In the genomic region with DNA sequence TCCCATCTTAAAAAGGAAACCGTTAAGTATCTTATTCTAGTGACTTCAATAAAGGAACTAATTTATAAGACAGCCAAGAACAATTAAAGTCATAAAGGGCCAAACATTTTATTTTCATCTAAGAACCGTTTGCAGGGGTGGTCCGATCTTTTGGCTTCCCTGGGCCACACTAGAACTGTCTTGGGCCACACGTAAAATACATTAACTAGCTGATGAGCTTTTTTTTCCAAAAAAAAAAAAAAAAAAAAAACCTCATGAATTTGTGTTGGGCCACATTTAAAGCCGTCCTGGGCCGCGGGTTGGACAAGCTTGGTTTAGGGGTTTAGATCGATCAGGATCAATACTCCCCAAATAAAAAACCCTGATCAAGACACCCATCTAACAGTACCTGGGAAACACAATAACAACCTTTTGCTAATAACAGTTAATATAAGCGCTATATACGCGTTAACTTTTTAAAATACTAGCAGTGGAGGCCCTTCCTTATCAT, we compare ENCODE assay signal across 8 cellular contexts. TPM values are rescaled to one million over a fixed set of nuclear protein-coding genes. Genes with fewer than 3 reads are reported as not detected.
DNase-seq lines count a peak whose midpoint lies in the region; ATAC-seq, FAIRE-seq and TF ChIP-seq lines count a peak whose summit lies in the region.

No MANE protein-coding gene starts in this region.

- CTCF ChIA-PET in mammary epithelial cell (lab: Charles Lee; ENCODE audit: low non-redundant PET) = no interaction called here

- H3K27ac ChIP-seq in mammary epithelial cell (ENCODE audit: insufficient read depth, low read depth, low read length) (peak overlapping the region; percentile 96), mucosa of rectum (ENCODE audit: low read depth in 2 of 2, low read length in 2 of 2) (peak overlapping the region; percentile 91 to 94)

- TSS peak; percentile 20 for BruUV-seq in mammary epithelial cell (replicated peaks; lab: Mats Ljungman, UMichigan)

- H3K9ac ChIP-seq in mammary epithelial cell (ENCODE audit: insufficient read depth, low read length) (peak overlapping the region; percentile 97), mucosa of rectum (ENCODE audit: low read depth in 1 of 2, low read length in 2 of 2) (peak overlapping the region; percentile 60 to 82)

- H3K4me3 Mint-ChIP-seq in stimulated activated naive CD8-positive, alpha-beta T cell treated with anti-CD3 and anti-CD28 coated beads, Interleukin-15, Interleukin-2, amounts not matched to agents 100 ng/mL and 50 ng/mL, for 24 hours = peak overlapping the region; percentile 97

- no peak for TF ChIP-seq POLR2A in H54 (IDR thresholded peaks at IDR 0.05; ENCODE audit: low read depth, low read length)

- no peak for DNase-seq in stimulated activated naive CD8-positive, alpha-beta T cell treated with anti-CD3 and anti-CD28 coated beads, Interleukin-15, Interleukin-2, amounts not matched to agents 100 U/mL and 50 U/mL, for 24 hours
- DNase-seq in mammary epithelial cell (no peak), occipital lobe (lab: John Stamatoyannopoulos, UW) (no peak), H54 (ENCODE audit: insufficient read length, low spot score) (no peak)
- no peak for DNase-seq in effector CD4-positive, alpha-beta T cell

- H2AFZ ChIP-seq in mammary epithelial cell (ENCODE audit: low read depth, low read length) = peak overlapping the region; percentile 87

- H3K4me1 ChIP-seq in mammary epithelial cell (ENCODE audit: insufficient read depth, low read length) (peaks cover 14% of the 10 kb centered on the region), mucosa of rectum (ENCODE audit: control insufficient read depth in 2 of 2, insufficient read depth in 2 of 2, low read length in 2 of 2) (peaks cover 7 to 13% of the 10 kb centered on the region in 2 donors)

- H3K27me3 ChIP-seq in mammary epithelial cell (ENCODE audit: insufficient read depth, low read length) (no peaks in the 10 kb centered on the region), mucosa of rectum (ENCODE audit: control insufficient read depth in 2 of 2, insufficient read depth in 2 of 2, low read length in 2 of 2) (no peaks in the 10 kb centered on the region)

- peaks cover 61% of the 10 kb centered on the region for H3K79me2 ChIP-seq in mammary epithelial cell (ENCODE audit: insufficient read depth, low read length)

- no peaks in the 10 kb centered on the region for H3K27me3 Mint-ChIP-seq in stimulated activated naive CD8-positive, alpha-beta T cell treated with anti-CD3 and anti-CD28 coated beads, Interleukin-15, Interleukin-2, amounts not matched to agents 100 ng/mL and 50 ng/mL, for 24 hours

- peaks cover 3% of the 10 kb centered on the region for H3K9me3 Mint-ChIP-seq in stimulated activated naive CD8-positive, alpha-beta T cell treated with anti-CD3 and anti-CD28 coated beads, Interleukin-15, Interleukin-2, amounts not matched to agents 100 ng/mL and 50 ng/mL, for 24 hours

- no peaks in the 10 kb centered on the region for H3K9me3 ChIP-seq in mammary epithelial cell (replicated peaks; ENCODE audit: insufficient read depth, low read length)
- H3K9me3 ChIP-seq in mucosa of rectum (ENCODE audit: control insufficient read depth in 2 of 2, low read length in 2 of 2) = no peaks in the 10 kb centered on the region

- H3K36me3 ChIP-seq in mammary epithelial cell (ENCODE audit: insufficient read depth, low read length) = no peaks in the 10 kb centered on the region
- H3K36me3 ChIP-seq in mucosa of rectum (ENCODE audit: control insufficient read depth in 2 of 2, insufficient read depth in 2 of 2, low read length in 2 of 2) = no peaks in the 10 kb centered on the region

- no peak for TF ChIP-seq CTCF in mammary epithelial cell (conservative IDR thresholded peaks at IDR 0.05 in 1 of 2, IDR thresholded peaks at IDR 0.05 in 1 of 2; ENCODE audit: extremely low read depth in 1 of 2, insufficient read depth in 1 of 2, low read depth in 1 of 2, low read length in 2 of 2)

- peaks cover 2% of the 10 kb centered on the region for H4K20me1 ChIP-seq in mammary epithelial cell (ENCODE audit: insufficient read depth, low read length)

- H3K4me3 ChIP-seq in mammary epithelial cell (replicated peaks in 1 of 3; ENCODE audit: insufficient read depth in 1 of 3, low read depth in 2 of 3, low read length in 3 of 3) = peak overlapping the region; percentile 82 to 98 (median 95)
- H3K4me3 ChIP-seq in mucosa of rectum (ENCODE audit: low read length in 2 of 2) = peak overlapping the region; percentile 79 to 81

- dilution Hi-C loops in mammary epithelial cell (cut with HindIII; ENCODE audit: low sequenced_read_pairs) = no loop called here

- peak overlapping the region; percentile 99 for H3K27ac Mint-ChIP-seq in stimulated activated naive CD8-positive, alpha-beta T cell treated with anti-CD3 and anti-CD28 coated beads, Interleukin-15, Interleukin-2, amounts not matched to agents 100 ng/mL and 50 ng/mL, for 24 hours

- WGBS in mammary epithelial cell (ENCODE audit: low coverage, missing lambda C conversion rate) = 1% methylated on average over 11 of the region's 11 CpGs

- in situ Hi-C loops in mammary epithelial cell (cut with MboI; ENCODE audit: low sequenced_read_pairs in 2 of 2) = loop anchor here in 1 of 2 donors (25.0 kb wide), 1 partner anchor 479 kb away; the partner anchor contains the start of gene OSBPL8

- ATAC-seq in stimulated activated naive CD8-positive, alpha-beta T cell treated with anti-CD3 and anti-CD28 coated beads, Interleukin-15, Interleukin-2, amounts not matched to agents 100 U/mL and 50 U/mL, for 24 hours = no peak
- ATAC-seq in GM21717 (IDR thresholded peaks at IDR 0.05; ENCODE audit: unreplicated experiment) = no peak

- peaks cover 50% of the 10 kb centered on the region for H3K36me3 Mint-ChIP-seq in stimulated activated naive CD8-positive, alpha-beta T cell treated with anti-CD3 and anti-CD28 coated beads, Interleukin-15, Interleukin-2, amounts not matched to agents 100 ng/mL and 50 ng/mL, for 24 hours (ENCODE audit: low read depth)

- intact Hi-C loops in mammary epithelial cell (cut with micrococcal nuclease) = loop anchor here (5.0 to 10.0 kb wide), 3 partner anchors 244 to 502 kb away; partner anchors contain the start of gene OSBPL8

- H3K4me2 ChIP-seq in mammary epithelial cell (ENCODE audit: insufficient read depth, low read depth, low read length) = peak overlapping the region; percentile 97

- H3K4me1 Mint-ChIP-seq in stimulated activated naive CD8-positive, alpha-beta T cell treated with anti-CD3 and anti-CD28 coated beads, Interleukin-15, Interleukin-2, amounts not matched to agents 100 ng/mL and 50 ng/mL, for 24 hours (ENCODE audit: low read depth) = peaks cover 66% of the 10 kb centered on the region

- no peak for FAIRE-seq in H54 (lab: Jason Lieb, UNC)

RNA-seq across cellular contexts. Expression of gene NAP1L1, which starts 1.2 kb away (rescaled TPM):
- total RNA-seq in mammary epithelial cell (100 to 1,000 TPM; 167 to 381 TPM), occipital lobe (191 TPM)
- polyA plus RNA-seq in mammary epithelial cell = 233 TPM
- 123 TPM for polyA minus RNA-seq in mammary epithelial cell

RNA-seq across cellular contexts. Expression of gene PHLDA1, which starts 51.7 kb away (rescaled TPM):
- 100 to 1,000 TPM; 161 to 545 TPM for total RNA-seq in mammary epithelial cell
- 120 TPM for polyA plus RNA-seq in mammary epithelial cell
- 135 TPM for polyA minus RNA-seq in mammary epithelial cell
- 24.8 TPM for total RNA-seq in occipital lobe
